ENCODE assay signal across 14 cellular contexts in the genomic region with DNA sequence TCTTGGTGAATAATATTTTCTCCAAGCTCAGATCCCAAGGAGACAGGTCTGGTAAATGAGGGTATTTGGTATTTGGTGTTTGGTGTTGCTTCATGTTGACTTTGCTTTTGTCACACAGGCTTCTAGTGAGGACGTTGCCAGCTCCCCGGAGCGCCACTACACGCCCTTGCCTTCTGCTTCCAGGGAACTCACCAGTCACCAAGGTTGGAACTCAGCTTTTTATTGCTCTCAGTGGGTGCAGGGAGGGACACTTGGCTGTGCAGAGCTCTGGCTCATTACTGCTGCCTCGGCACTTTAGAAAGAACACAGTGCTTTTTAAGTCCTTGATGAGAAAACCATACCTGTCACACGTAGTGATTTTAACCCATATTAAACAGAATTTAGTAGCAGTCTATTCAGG.
DNase-seq lines count a peak whose midpoint lies in the region; ATAC-seq, FAIRE-seq and TF ChIP-seq lines count a peak whose summit lies in the region.
"Had no signal": no experiment of that assay in that cellular context is flagged by ENCODE, and none has a peak within 500 bp of the region (broad histone marks: within the 10 kb centered on the region; RNA-seq: fewer than 3 reads in every experiment).

No MANE protein-coding gene starts in this region.

- in situ Hi-C loops in HepG2 (cut with HindIII; ENCODE audit: extremely low pct_ligation_motif_present, low pct_unique_long_range_greater_than_20kb) = loop anchor here (25.0 kb wide), 1 partner anchor 1037 kb away; no protein-coding TSS in a partner anchor

- no peaks in the 10 kb centered on the region for H3K27me3 ChIP-seq in adrenal gland
- H3K27me3 ChIP-seq in HepG2 (ENCODE audit: control insufficient read depth in 1 of 2, insufficient read depth in 2 of 2, low read length in 2 of 2) = no peaks in the 10 kb centered on the region
- H3K27me3 ChIP-seq in thyroid gland = no peaks in the 10 kb centered on the region

- H2AFZ ChIP-seq in HepG2 (ENCODE audit: low read length) = no peak overlapping the region

- no peaks in the 10 kb centered on the region for H3K79me2 ChIP-seq in HepG2 (ENCODE audit: insufficient read depth, low read length)

- WGBS in adrenal gland, 4 donors = 43 to 71% (median 58%) methylated on average over 6 of the region's 6 CpGs
- WGBS in HepG2 (ENCODE audit: low lambda C conversion rate) = 89% methylated on average over 6 of the region's 6 CpGs
- 30 to 41% methylated on average over 6 of the region's 6 CpGs for WGBS in thyroid gland, 2 donors

- no peak for FAIRE-seq in HepG2 (lab: Jason Lieb, UNC)

- no peak overlapping the region for H3K9ac ChIP-seq in HepG2 (ENCODE audit: insufficient read depth, low read depth, low read length)

- H3K36me3 ChIP-seq in adrenal gland (replicated peaks in 1 of 2) (no peaks in the 10 kb centered on the region), HepG2 (replicated peaks in 1 of 2; ENCODE audit: control insufficient read depth in 1 of 2, insufficient read depth in 2 of 2, low read length in 2 of 2) (no peaks in the 10 kb centered on the region), thyroid gland (no peaks in the 10 kb centered on the region)

- TF ChIP-seq POLR2A in adrenal gland (IDR thresholded peaks at IDR 0.05) = no peak
- no peak for TF ChIP-seq POLR2A in HepG2 (IDR thresholded peaks at IDR 0.05; ENCODE audit: insufficient read depth in 1 of 2, low read depth in 2 of 2, low read length in 2 of 2)
- no peak for TF ChIP-seq POLR2A in thyroid gland (IDR thresholded peaks at IDR 0.05)

- H3K4me3 ChIP-seq in adrenal gland = no peak overlapping the region
- no peak overlapping the region for H3K4me3 ChIP-seq in HepG2 (replicated peaks in 1 of 3; ENCODE audit: insufficient read depth in 1 of 3, low read depth in 2 of 3, low read length in 3 of 3)
- H3K4me3 ChIP-seq in thyroid gland (replicated peaks in 1 of 3) = no peak overlapping the region

- DNase-seq in DMS79 treated with DMSO at 0.1 percent for 48 hours (lab: John Stamatoyannopoulos, UW) = peak; percentile 21
- DNase-seq in DMS79 (lab: John Stamatoyannopoulos, UW) = no peak
- DNase-seq in adrenal gland = peak in 5 of 7 donors; percentile 32 to 51 (median 35)
- DNase-seq in HepG2 (ENCODE audit: low spot score) = no peak
- DNase-seq in thyroid gland = peak; percentile 73 to 75
- no peak for DNase-seq in NCI-H1930 (lab: John Stamatoyannopoulos, UW)
- no peak for DNase-seq in activated CD4-positive, alpha-beta T cell treated with anti-CD3 and anti-CD28 coated beads, Interleukin-2, amount 50 U/mL, for 1 hour
- DNase-seq: 8988T; activated B cell treated with CpG ODN at 0.5 μM for 24 hours; activated T-cell treated with anti-CD3 and anti-CD28 coated beads, Interleukin-2, amount 50 U/mL, for 4 hours; Calu3; endodermal cell; H7 had no signal

- no peak for TF ChIP-seq RAD21 in HepG2 (CRISPR knock-in tag; IDR thresholded peaks at IDR 0.05)

- CTCF ChIA-PET in HepG2 (lab: Yijun Ruan, JAX; ENCODE audit: low intra/inter-chr PET ratio, low total read pairs) = no interaction called here

- H3K27ac ChIP-seq in adrenal gland (no peak overlapping the region), HepG2 (ENCODE audit: extremely low read length, insufficient read depth, low read length) (no peak overlapping the region), thyroid gland (no peak overlapping the region)

- H3K4me2 ChIP-seq in HepG2 (ENCODE audit: low read depth, low read length) = no peak overlapping the region

- POLR2A ChIA-PET in HepG2 (lab: Yijun Ruan, JAX) = no interaction called here

- H4K20me1 ChIP-seq in HepG2 (ENCODE audit: insufficient read depth, low read length) = no peaks in the 10 kb centered on the region

- TF ChIP-seq CTCF in adrenal gland (IDR thresholded peaks at IDR 0.05) = no peak
- TF ChIP-seq CTCF in HepG2 (CRISPR knock-in tag; IDR thresholded peaks at IDR 0.05) = no peak
- TF ChIP-seq CTCF in thyroid gland (IDR thresholded peaks at IDR 0.05) = no peak

- BruUV-seq in HepG2 (replicated peaks; lab: Mats Ljungman, UMichigan) = no TSS peak

- H3K4me1 ChIP-seq in adrenal gland (replicated peaks in 1 of 2) = peaks cover 0 to 6% of the 10 kb centered on the region in 2 donors
- peaks cover 18% of the 10 kb centered on the region for H3K4me1 ChIP-seq in HepG2 (ENCODE audit: insufficient read depth, low read length)
- peaks cover 5 to 8% of the 10 kb centered on the region in 2 donors for H3K4me1 ChIP-seq in thyroid gland

- ATAC-seq in HepG2 = no peak
- no peak for ATAC-seq in HG02642 (IDR thresholded peaks at IDR 0.05; ENCODE audit: poor library complexity, unreplicated experiment)
- ATAC-seq: activated T-cell treated with anti-CD3 and anti-CD28 coated beads, Interleukin-2, amount 50 U/mL, for 4 hours had no signal

- no peak for TF ChIP-seq EP300 in HepG2 (IDR thresholded peaks at IDR 0.05; ENCODE audit: low read depth in 2 of 2, low read length in 2 of 2)
- no peak for TF ChIP-seq EP300 in HepG2 (CRISPR knock-in tag; IDR thresholded peaks at IDR 0.05; ENCODE audit: borderline replicate concordance)

- intact Hi-C loops in adrenal gland (cut with DNase I) = no loop called here
- intact Hi-C loops in HepG2 (cut with micrococcal nuclease; ENCODE audit: unreplicated experiment) = no loop called here
- intact Hi-C loops in thyroid gland (cut with DNase I) = no loop called here

- no peaks in the 10 kb centered on the region for H3K9me3 ChIP-seq in adrenal gland (replicated peaks in 1 of 3)
- H3K9me3 ChIP-seq in HepG2 (ENCODE audit: low read length) = no peaks in the 10 kb centered on the region
- H3K9me3 ChIP-seq in thyroid gland = no peaks in the 10 kb centered on the region

TF ChIP-seq in HepG2, 621 proteins besides CTCF, POLR2A, EP300 and RAD21:
- TF ChIP-seq PHF20 (CRISPR knock-in tag; IDR thresholded peaks at IDR 0.05) = no peak
- TF ChIP-seq ZFP1 (CRISPR knock-in tag; IDR thresholded peaks at IDR 0.05) = no peak
- TF ChIP-seq MAFK (conservative IDR thresholded peaks at IDR 0.05 in 1 of 2, IDR thresholded peaks at IDR 0.05 in 1 of 2; ENCODE audit: low read length in 2 of 2) = peak; percentile 82 to 83
- peak; percentile 73 for TF ChIP-seq MAFF (IDR thresholded peaks at IDR 0.05; ENCODE audit: low read depth, low read length)
- TF ChIP-seq ARNTL (CRISPR knock-in tag; IDR thresholded peaks at IDR 0.05) = no peak
- TF ChIP-seq, protein P1, sequence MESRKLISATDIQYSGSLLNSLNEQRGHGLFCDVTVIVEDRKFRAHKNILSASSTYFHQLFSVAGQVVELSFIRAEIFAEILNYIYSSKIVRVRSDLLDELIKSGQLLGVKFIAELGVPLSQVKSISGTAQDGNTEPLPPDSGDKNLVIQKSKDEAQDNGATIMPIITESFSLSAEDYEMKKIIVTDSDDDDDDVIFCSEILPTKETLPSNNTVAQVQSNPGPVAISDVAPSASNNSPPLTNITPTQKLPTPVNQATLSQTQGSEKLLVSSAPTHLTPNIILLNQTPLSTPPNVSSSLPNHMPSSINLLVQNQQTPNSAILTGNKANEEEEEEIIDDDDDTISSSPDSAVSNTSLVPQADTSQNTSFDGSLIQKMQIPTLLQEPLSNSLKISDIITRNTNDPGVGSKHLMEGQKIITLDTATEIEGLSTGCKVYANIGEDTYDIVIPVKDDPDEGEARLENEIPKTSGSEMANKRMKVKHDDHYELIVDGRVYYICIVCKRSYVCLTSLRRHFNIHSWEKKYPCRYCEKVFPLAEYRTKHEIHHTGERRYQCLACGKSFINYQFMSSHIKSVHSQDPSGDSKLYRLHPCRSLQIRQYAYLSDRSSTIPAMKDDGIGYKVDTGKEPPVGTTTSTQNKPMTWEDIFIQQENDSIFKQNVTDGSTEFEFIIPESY (CRISPR knock-in tag; IDR thresholded peaks at IDR 0.05) = peak; percentile 76

Comparison
In these comparisons a context has a peak if more than half of its experiments do, and no peak if none do; other contexts are left out.
1. DNase-seq: peak in DMS79 treated with DMSO at 0.1 percent for 48 hours (single experiment), adrenal gland (5 of 7) and thyroid gland (2 of 2); none in DMS79 (single experiment), HepG2 (single experiment), NCI-H1930 (0 of 2) and activated CD4-positive, alpha-beta T cell treated with anti-CD3 and anti-CD28 coated beads, Interleukin-2, amount 50 U/mL, for 1 hour (single experiment).